In the genomic region with DNA sequence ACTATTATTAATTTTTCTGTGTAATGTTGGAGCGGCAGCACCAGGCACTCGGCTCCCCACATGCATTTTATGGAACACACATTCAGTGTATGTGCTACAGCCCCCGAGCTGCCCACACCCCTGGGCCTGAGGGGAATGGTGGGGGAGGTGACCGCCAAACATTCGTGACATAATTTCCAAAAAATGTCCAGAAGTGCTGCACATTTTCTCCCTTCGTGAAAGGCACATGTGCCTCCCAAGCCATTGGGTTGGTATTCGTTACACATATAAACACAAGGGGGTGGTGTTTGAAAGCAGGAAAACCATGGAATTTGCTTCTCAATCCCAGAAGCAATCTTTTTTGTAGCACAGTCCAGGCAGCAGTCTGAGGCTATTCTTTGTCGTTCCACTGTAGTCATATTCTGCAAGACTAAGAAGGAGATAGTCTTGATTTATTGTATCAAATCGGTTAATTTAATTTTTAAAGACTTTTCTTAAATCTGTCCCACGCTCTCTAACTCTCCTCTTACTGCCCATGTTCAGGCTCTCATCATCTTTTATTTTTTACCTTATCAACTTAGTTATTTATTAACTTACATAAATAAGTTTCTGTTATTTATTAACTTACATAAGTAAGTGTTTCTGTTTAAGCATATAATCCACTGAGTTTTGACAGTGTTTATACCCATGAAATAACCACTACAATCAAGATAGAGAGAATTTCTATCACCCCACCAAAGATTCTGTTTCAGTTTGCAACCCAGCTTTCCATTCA, we compare ENCODE assay signal across 9 cellular contexts. TPM values are rescaled to one million over a fixed set of nuclear protein-coding genes. Genes with fewer than 3 reads are reported as not detected.
A peak's percentile ranks its signal among the peaks of the same experiment; 100 is the strongest.
DNase-seq lines count a peak whose midpoint lies in the region; ATAC-seq and TF ChIP-seq lines count a peak whose summit lies in the region.
"Had no signal": no experiment of that assay in that cellular context is flagged by ENCODE, and none has a peak within 500 bp of the region (broad histone marks: within the 10 kb centered on the region; RNA-seq: fewer than 3 reads in every experiment).

No MANE protein-coding gene starts in this region.

- no peaks in the 10 kb centered on the region for H3K36me3 Mint-ChIP-seq in activated naive CD8-positive, alpha-beta T cell treated with anti-CD3 and anti-CD28 coated beads for 36 hours

- no TSS peak for BruUV-seq in A673 (replicated peaks; lab: Mats Ljungman, UMichigan)

- peaks cover 3% of the 10 kb centered on the region for H3K4me1 Mint-ChIP-seq in activated naive CD8-positive, alpha-beta T cell treated with anti-CD3 and anti-CD28 coated beads for 36 hours

- H3K27me3 Mint-ChIP-seq in activated naive CD8-positive, alpha-beta T cell treated with anti-CD3 and anti-CD28 coated beads for 36 hours, result peaks cover 12% of the 10 kb centered on the region

- WGBS in right lobe of liver (ENCODE audit: insufficient coverage, low coverage, low lambda C conversion rate, missing lambda C conversion rate), result 30% methylated on average over 10 of the region's 10 CpGs

- TF ChIP-seq POLR2A in right lobe of liver (IDR thresholded peaks at IDR 0.05), result no peak

- H3K9me3 Mint-ChIP-seq in activated naive CD8-positive, alpha-beta T cell treated with anti-CD3 and anti-CD28 coated beads for 36 hours, result no peaks in the 10 kb centered on the region

- TF ChIP-seq CTCF in A673 (conservative IDR thresholded peaks at IDR 0.05; ENCODE audit: low read depth, low read length), result peak; percentile 57
- TF ChIP-seq CTCF in right lobe of liver (IDR thresholded peaks at IDR 0.05), result peak; percentile 39 to 59 (median 46)

- no peaks in the 10 kb centered on the region for H3K9me3 ChIP-seq in A673 (ENCODE audit: low read depth, low read length, poor library complexity, severe bottlenecking)
- H3K9me3 ChIP-seq in right lobe of liver, result no peaks in the 10 kb centered on the region

- peak; percentile 91 to 96 (median 92) for ATAC-seq in right lobe of liver
- no peak for ATAC-seq in GM21723 (IDR thresholded peaks at IDR 0.05; ENCODE audit: unreplicated experiment)

- H3K27ac Mint-ChIP-seq in activated naive CD8-positive, alpha-beta T cell treated with anti-CD3 and anti-CD28 coated beads for 36 hours, result no peak overlapping the region

- H3K27me3 ChIP-seq in A673 (replicated peaks; ENCODE audit: insufficient read depth, low read depth, low read length, poor library complexity), result peaks cover 8% of the 10 kb centered on the region
- no peaks in the 10 kb centered on the region for H3K27me3 ChIP-seq in right lobe of liver

- DNase-seq in A673 (ENCODE audit: low spot score) (peak; percentile 53), HS-27A (ENCODE audit: low read depth) (peak; percentile 73), cerebellar cortex (ENCODE audit: low spot score) (peak; percentile 60), right lobe of liver (no peak), posterior vena cava (ENCODE audit: low spot score) (no peak)
- DNase-seq in activated naive CD8-positive, alpha-beta T cell treated with anti-CD3 and anti-CD28 coated beads for 36 hours, result no peak
- no peak for DNase-seq in NK-92 treated with Interleukin-12 subunit alpha and Interleukin-12 subunit beta, amount 100 ng/mL, for 24 hours (lab: John Stamatoyannopoulos, UW)

- POLR2A ChIA-PET in A673 (lab: Charles Lee; ENCODE audit: low non-redundant PET), result interaction anchor here (0.7 kb wide), 1 partner anchor 120 kb away, joined by 4 read pairs; no protein-coding TSS in a partner anchor

- CTCF ChIA-PET in A673 (lab: Charles Lee), result interaction anchor here (0.7 to 1.4 kb wide), 2 partner anchors 12 to 404 kb away, joined by 3 read pairs; no protein-coding TSS in a partner anchor

- H3K36me3 ChIP-seq in A673 (ENCODE audit: insufficient read depth, low read length, poor library complexity, severe bottlenecking) (no peaks in the 10 kb centered on the region), right lobe of liver (no peaks in the 10 kb centered on the region)

- no peak overlapping the region for H3K27ac ChIP-seq in A673 (ENCODE audit: low read depth, low read length, poor library complexity, severe bottlenecking)
- no peak overlapping the region for H3K27ac ChIP-seq in right lobe of liver
- H3K27ac ChIP-seq: skin epidermis had no signal

- H3K4me1 ChIP-seq in A673 (ENCODE audit: insufficient read depth, low read length, poor library complexity, severe bottlenecking) (no peaks in the 10 kb centered on the region), right lobe of liver (peaks cover 0 to 14% (median 0%) of the 10 kb centered on the region in 4 donors)

- H3K4me3 ChIP-seq in A673 (ENCODE audit: low read depth, low read length, poor library complexity, severe bottlenecking) (no peak overlapping the region), right lobe of liver (peak overlapping the region in 1 of 3 donors; percentile 17)
- H3K4me3 ChIP-seq: skin epidermis had no signal

- no peak overlapping the region for H3K4me3 Mint-ChIP-seq in activated naive CD8-positive, alpha-beta T cell treated with anti-CD3 and anti-CD28 coated beads for 36 hours

- intact Hi-C loops in A673 (cut with micrococcal nuclease; ENCODE audit: unreplicated experiment), result loop anchor here (5.0 to 10.0 kb wide), 3 partner anchors 103 to 407 kb away; no protein-coding TSS in a partner anchor
- intact Hi-C loops in right lobe of liver (cut with DNase I), result no loop called here
- intact Hi-C loops in posterior vena cava (cut with DNase I), result loop anchor here in 1 of 2 donors (10.0 kb wide), 1 partner anchor 197 kb away; no protein-coding TSS in a partner anchor

RNA-seq across cellular contexts. Expression of a gene that starts 39.2 kb away (rescaled TPM):
- total RNA-seq in A673 (2021), result 106 and 115 TPM in 2 replicates
- 10 to 100 TPM; 10.9 to 31.4 (median 19.7) TPM for total RNA-seq in right lobe of liver
- 10 to 100 TPM; 91.4 to 93.1 TPM for total RNA-seq in activated naive CD8-positive, alpha-beta T cell treated with anti-CD3 and anti-CD28 coated beads for 36 hours
- 10 to 100 TPM; 65.2 to 76.0 TPM for total RNA-seq in posterior vena cava

Comparison
In these comparisons a context has a peak if more than half of its experiments do, and no peak if none do; other contexts are left out.
1. DNase-seq: peak in A673 (single experiment), HS-27A (single experiment) and cerebellar cortex (single experiment); none in right lobe of liver (0 of 3), activated naive CD8-positive, alpha-beta T cell treated with anti-CD3 and anti-CD28 coated beads for 36 hours (single experiment), posterior vena cava (single experiment) and NK-92 treated with Interleukin-12 subunit alpha and Interleukin-12 subunit beta, amount 100 ng/mL, for 24 hours (single experiment).